ENCODE assay signal across 9 cellular contexts in genomic region chr17:80743181-80743771, GRCh38.
A peak's percentile ranks its signal among the peaks of the same experiment; 100 is the strongest.
DNase-seq lines count a peak whose midpoint lies in the region; TF ChIP-seq lines count a peak whose summit lies in the region.
"Had no signal": no experiment of that assay in that cellular context is flagged by ENCODE, and none has a peak within 500 bp of the region (broad histone marks: within the 10 kb centered on the region; RNA-seq: fewer than 3 reads in every experiment).

No MANE protein-coding gene starts in this region.

- peak overlapping the region; percentile 29 for H3K4me3 ChIP-seq in epithelial cell of proximal tubule (ENCODE audit: low read depth, low read length)
- H3K4me3 ChIP-seq: smooth muscle cell had no signal

- H3K4me3 Mint-ChIP-seq in HFFc6, result no peak overlapping the region

- no peaks in the 10 kb centered on the region for H3K9me3 Mint-ChIP-seq in HFFc6

- H3K4me1 Mint-ChIP-seq in HFFc6 (ENCODE audit: low read depth), result peaks cover 16% of the 10 kb centered on the region

- peaks cover 47% of the 10 kb centered on the region for H3K36me3 Mint-ChIP-seq in HFFc6 (ENCODE audit: low read depth)

- H3K27me3 Mint-ChIP-seq in HFFc6 (ENCODE audit: insufficient read depth), result peaks cover 1% of the 10 kb centered on the region; the same call in 1 of the 2 replicates

- peak overlapping the region; percentile 1; the same call in 1 of the 2 replicates for H3K27ac Mint-ChIP-seq in HFFc6

- no peak for DNase-seq in HFFc6
- peak; percentile 47 to 58 for DNase-seq in activated CD4-positive, alpha-beta T cell treated with anti-CD3 and anti-CD28 coated beads, Interleukin-2, amount 50 U/mL, for 4 hours
- DNase-seq in epithelial cell of proximal tubule (ENCODE audit: low read depth), result peak; percentile 20
- DNase-seq in stimulated activated CD4-positive, alpha-beta T cell treated with anti-CD3 and anti-CD28 coated beads, Interleukin-4, amount 100 ng/mL, for 24 hours, result peak; percentile 62
- DNase-seq in DMS 273 (lab: John Stamatoyannopoulos, UW; ENCODE audit: unreplicated experiment), result no peak
- no peak for DNase-seq in NCI-H1048 (lab: John Stamatoyannopoulos, UW)
- no peak for DNase-seq in NCI-H526 (lab: John Stamatoyannopoulos, UW)
- DNase-seq: NCI-H526 treated with DMSO at 0.1 percent for 48 hours had no signal

- TF ChIP-seq CTCF in HFFc6 (IDR thresholded peaks at IDR 0.05) (no peak), epithelial cell of proximal tubule (conservative IDR thresholded peaks at IDR 0.05; ENCODE audit: low read depth, low read length) (no peak)

Comparison
In these comparisons a context has a peak if more than half of its experiments do, and no peak if none do; other contexts are left out.
1. DNase-seq: peak in activated CD4-positive, alpha-beta T cell treated with anti-CD3 and anti-CD28 coated beads, Interleukin-2, amount 50 U/mL, for 4 hours (2 of 2), epithelial cell of proximal tubule (single experiment) and stimulated activated CD4-positive, alpha-beta T cell treated with anti-CD3 and anti-CD28 coated beads, Interleukin-4, amount 100 ng/mL, for 24 hours (single experiment); none in HFFc6 (single experiment), DMS 273 (single experiment), NCI-H1048 (single experiment) and NCI-H526 (0 of 2).